Comparison of ENCODE assay signal across 18 cellular contexts in genomic region chr12:5232826-5233500, GRCh38.
DNase-seq lines count a peak whose midpoint lies in the region; ATAC-seq and TF ChIP-seq lines count a peak whose summit lies in the region.
"Had no signal": no experiment of that assay in that cellular context is flagged by ENCODE, and none has a peak within 500 bp of the region (broad histone marks: within the 10 kb centered on the region; RNA-seq: fewer than 3 reads in every experiment).

No MANE protein-coding gene starts in this region.

- H3K27me3 Mint-ChIP-seq in glutamatergic neuron (ENCODE audit: unreplicated experiment): peaks cover 4% of the 10 kb centered on the region
- peaks cover 10% of the 10 kb centered on the region for H3K27me3 Mint-ChIP-seq in activated CD4-positive, alpha-beta memory T cell treated with anti-CD3 and anti-CD28 coated beads for 36 hours

- TF ChIP-seq CTCF in IMR-90 (conservative IDR thresholded peaks at IDR 0.05; ENCODE audit: low read depth, low read length): no peak
- TF ChIP-seq CTCF in glutamatergic neuron (IDR thresholded peaks at IDR 0.05; ENCODE audit: partially characterized antibody, unreplicated experiment): no peak

- no peak overlapping the region for H2BK120ac ChIP-seq in IMR-90 (ENCODE audit: low read depth, low read length)

- DNase-seq in NCI-H82 (lab: John Stamatoyannopoulos, UW): peak; percentile 25
- no peak for DNase-seq in NCI-H82 treated with DMSO at 0.1 percent for 48 hours (lab: John Stamatoyannopoulos, UW; ENCODE audit: unreplicated experiment)
- no peak for DNase-seq in IMR-90
- peak; percentile 94 for DNase-seq in NCI-H69 (lab: John Stamatoyannopoulos, UW)
- peak; percentile 40 for DNase-seq in glutamatergic neuron
- DNase-seq in effector memory CD4-positive, alpha-beta T cell: no peak
- no peak for DNase-seq in NCI-H748 (lab: John Stamatoyannopoulos, UW; ENCODE audit: unreplicated experiment)
- DNase-seq in activated CD4-positive, alpha-beta memory T cell treated with anti-CD3 and anti-CD28 coated beads for 36 hours: no peak
- DNase-seq: 8988T; AML-193; Calu3; CD4-positive, CD25-positive, alpha-beta regulatory T cell; DMS 273 treated with DMSO at 0.1 percent for 48 hours; H9 had no signal

- H3K4me2 ChIP-seq in IMR-90 (ENCODE audit: low read depth, low read length): no peak overlapping the region
- H3K4me2 ChIP-seq: BLaER1 treated with 17β-estradiol and CSF1 and Interleukin-3, amounts not matched to agents 10 nM and 100 nM; GM23338 had no signal

- no peak overlapping the region for H2BK20ac ChIP-seq in IMR-90 (ENCODE audit: low read depth, low read length)

- H4K8ac ChIP-seq in IMR-90 (ENCODE audit: low read depth in 2 of 2, low read length in 2 of 2): no peak overlapping the region

- H3K4me3 Mint-ChIP-seq in glutamatergic neuron (ENCODE audit: unreplicated experiment): no peak overlapping the region
- no peak overlapping the region for H3K4me3 Mint-ChIP-seq in activated CD4-positive, alpha-beta memory T cell treated with anti-CD3 and anti-CD28 coated beads for 36 hours
- H3K4me3 Mint-ChIP-seq: CD4-positive, CD25-positive, alpha-beta regulatory T cell; GM23338; H9 had no signal

- intact Hi-C loops in IMR-90 (cut with micrococcal nuclease): no loop called here
- intact Hi-C loops in activated CD4-positive, alpha-beta memory T cell treated with anti-CD3 and anti-CD28 coated beads for 36 hours (cut with micrococcal nuclease): no loop called here

- no peak for TF ChIP-seq RAD21 in IMR-90 (IDR thresholded peaks at IDR 0.05; ENCODE audit: low read length)

- no peak for TF ChIP-seq POLR2A in IMR-90 (IDR thresholded peaks at IDR 0.05; ENCODE audit: low read depth, low read length)

- no peak overlapping the region for H2BK5ac ChIP-seq in IMR-90 (ENCODE audit: low read depth, low read length, poor library complexity, severe bottlenecking)

- H3K9ac ChIP-seq in IMR-90 (ENCODE audit: low read depth, low read length): no peak overlapping the region
- H3K9ac ChIP-seq: BLaER1 treated with 17β-estradiol and CSF1 and Interleukin-3, amounts not matched to agents 10 nM and 100 nM had no signal

- 0 out of 2 replicates have a peak, but pooled peaks cover 2% of the 10 kb centered on the region for H3K4me1 ChIP-seq in IMR-90 (ENCODE audit: control insufficient read depth, insufficient read depth, low read length)
- H3K4me1 ChIP-seq in effector memory CD4-positive, alpha-beta T cell (ENCODE audit: control insufficient read depth, insufficient read depth, low read length, poor library complexity, severe bottlenecking): no peaks in the 10 kb centered on the region

- WGBS in IMR-90 (ENCODE audit: extremely low coverage in 2 of 2, insufficient read length in 1 of 2), 2 experiments: 60% methylated on average over 1 of the region's 14 CpGs; no CpG with 5 or more reads in 1 of the 2 experiments

- H3K79me1 ChIP-seq in IMR-90 (ENCODE audit: low read depth in 1 of 2, low read length in 2 of 2): no peaks in the 10 kb centered on the region

- dilution Hi-C loops in IMR-90 (cut with HindIII; ENCODE audit: low sequenced_read_pairs, unreplicated experiment): no loop called here

- in situ Hi-C loops in IMR-90 (cut with MboI; ENCODE audit: low sequenced_read_pairs): no loop called here

- H4K5ac ChIP-seq in IMR-90 (ENCODE audit: low read depth, low read length): no peak overlapping the region

- no peak overlapping the region for H3K56ac ChIP-seq in IMR-90 (ENCODE audit: extremely low read depth, insufficient read depth, low read length)

- H3K9me3 ChIP-seq in IMR-90 (ENCODE audit: control insufficient read depth, insufficient read depth, low read length): no peaks in the 10 kb centered on the region
- H3K9me3 ChIP-seq in effector memory CD4-positive, alpha-beta T cell (ENCODE audit: control insufficient read depth, low read length): no peaks in the 10 kb centered on the region

- peaks cover 5% of the 10 kb centered on the region for H3K9me3 Mint-ChIP-seq in glutamatergic neuron (ENCODE audit: unreplicated experiment)
- peaks cover 5% of the 10 kb centered on the region for H3K9me3 Mint-ChIP-seq in activated CD4-positive, alpha-beta memory T cell treated with anti-CD3 and anti-CD28 coated beads for 36 hours

- no peaks in the 10 kb centered on the region for H4K20me1 ChIP-seq in IMR-90 (ENCODE audit: insufficient read depth, low read length)
- H4K20me1 ChIP-seq: BLaER1 treated with 17β-estradiol and CSF1 and Interleukin-3, amounts not matched to agents 10 nM and 100 nM had no signal

- no peaks in the 10 kb centered on the region for H3K4me1 Mint-ChIP-seq in glutamatergic neuron (ENCODE audit: low read depth, unreplicated experiment)
- no peaks in the 10 kb centered on the region for H3K4me1 Mint-ChIP-seq in activated CD4-positive, alpha-beta memory T cell treated with anti-CD3 and anti-CD28 coated beads for 36 hours (ENCODE audit: low read depth)
- H3K4me1 Mint-ChIP-seq: CD4-positive, CD25-positive, alpha-beta regulatory T cell; GM23338 had no signal

- no peak overlapping the region for H3K14ac ChIP-seq in IMR-90 (replicated peaks; ENCODE audit: low read depth, low read length)

- H2AFZ ChIP-seq in IMR-90 (replicated peaks; ENCODE audit: low read length, poor library complexity): peak overlapping the region; percentile 26
- H2AFZ ChIP-seq: GM23338 had no signal

- no peak overlapping the region for H3K18ac ChIP-seq in IMR-90 (ENCODE audit: low read depth, low read length)

- CTCF ChIA-PET in IMR-90 (lab: Yijun Ruan, JAX): no interaction called here
- CTCF ChIA-PET in activated CD4-positive, alpha-beta memory T cell treated with anti-CD3 and anti-CD28 coated beads for 36 hours (lab: Charles Lee): no interaction called here

- no peak overlapping the region for H3K27ac ChIP-seq in IMR-90 (ENCODE audit: insufficient read depth, low read length)
- no peak overlapping the region for H3K27ac ChIP-seq in effector memory CD4-positive, alpha-beta T cell (ENCODE audit: insufficient read depth, low read length, poor library complexity, severe bottlenecking)
- H3K27ac ChIP-seq: BLaER1 treated with 17β-estradiol and CSF1 and Interleukin-3, amounts not matched to agents 10 nM and 100 nM had no signal

- no peak overlapping the region for H3K4ac ChIP-seq in IMR-90 (ENCODE audit: low read depth, low read length)

- peaks cover 8% of the 10 kb centered on the region for H3K36me3 Mint-ChIP-seq in glutamatergic neuron (ENCODE audit: unreplicated experiment)
- H3K36me3 Mint-ChIP-seq in activated CD4-positive, alpha-beta memory T cell treated with anti-CD3 and anti-CD28 coated beads for 36 hours: no peaks in the 10 kb centered on the region
- H3K36me3 Mint-ChIP-seq: CD4-positive, CD25-positive, alpha-beta regulatory T cell had no signal

- POLR2A ChIA-PET in IMR-90 (lab: Charles Lee; ENCODE audit: unreplicated experiment): no interaction called here
- POLR2A ChIA-PET in activated CD4-positive, alpha-beta memory T cell treated with anti-CD3 and anti-CD28 coated beads for 36 hours (lab: Charles Lee): no interaction called here

- no peak overlapping the region for H2AK9ac ChIP-seq in IMR-90 (replicated peaks; ENCODE audit: low read depth, low read length, poor library complexity)

- no peak overlapping the region for H3K27ac Mint-ChIP-seq in glutamatergic neuron (ENCODE audit: unreplicated experiment)
- H3K27ac Mint-ChIP-seq in activated CD4-positive, alpha-beta memory T cell treated with anti-CD3 and anti-CD28 coated beads for 36 hours: no peak overlapping the region
- H3K27ac Mint-ChIP-seq: CD4-positive, CD25-positive, alpha-beta regulatory T cell; GM23338; H9 had no signal

- no TSS peak for BruUV-seq in IMR-90 (replicated peaks; lab: Mats Ljungman, UMichigan)

- H2AK5ac ChIP-seq in IMR-90 (ENCODE audit: low read depth, low read length): no peak overlapping the region

- H3K4me3 ChIP-seq in IMR-90 (ENCODE audit: insufficient read depth, low read depth, low read length): no peak overlapping the region
- H3K4me3 ChIP-seq in effector memory CD4-positive, alpha-beta T cell (ENCODE audit: insufficient read depth, low read depth, low read length, poor library complexity, severe bottlenecking): no peak overlapping the region
- H3K4me3 ChIP-seq: BLaER1 treated with 17β-estradiol and CSF1 and Interleukin-3, amounts not matched to agents 10 nM and 100 nM; GM12878; GM23338 had no signal

- H4K91ac ChIP-seq in IMR-90 (ENCODE audit: insufficient read depth, low read depth, low read length): no peak overlapping the region

- no peaks in the 10 kb centered on the region for H3K9me1 ChIP-seq in IMR-90 (ENCODE audit: insufficient read depth, low read length)

- no peak for ATAC-seq in IMR-90 (ENCODE audit: low read depth)
- ATAC-seq: GM12878, GM23338, HepG2 had no signal

- H3K27me3 ChIP-seq in IMR-90 (ENCODE audit: control insufficient read depth, insufficient read depth, low read length): peaks cover 4% of the 10 kb centered on the region
- no peaks in the 10 kb centered on the region for H3K27me3 ChIP-seq in effector memory CD4-positive, alpha-beta T cell (replicated peaks; ENCODE audit: control insufficient read depth, insufficient read depth, low read length, poor library complexity, severe bottlenecking)
- H3K27me3 ChIP-seq: BLaER1 treated with 17β-estradiol and CSF1 and Interleukin-3, amounts not matched to agents 10 nM and 100 nM had no signal

- H2BK15ac ChIP-seq in IMR-90 (ENCODE audit: low read depth, low read length): no peak overlapping the region

- H3K23ac ChIP-seq in IMR-90 (ENCODE audit: low read depth, low read length): no peak overlapping the region

- H3K36me3 ChIP-seq in IMR-90 (ENCODE audit: control insufficient read depth, insufficient read depth, low read length): no peaks in the 10 kb centered on the region
- no peaks in the 10 kb centered on the region for H3K36me3 ChIP-seq in effector memory CD4-positive, alpha-beta T cell (ENCODE audit: control insufficient read depth, insufficient read depth, low read length)
- H3K36me3 ChIP-seq: BLaER1 treated with 17β-estradiol and CSF1 and Interleukin-3, amounts not matched to agents 10 nM and 100 nM had no signal

TF ChIP-seq in IMR-90, 13 proteins besides CTCF, POLR2A, EP300 and RAD21 (continues in another document):
- no peak for TF ChIP-seq SMC3 (IDR thresholded peaks at IDR 0.05; ENCODE audit: low read depth, low read length)
- no peak for TF ChIP-seq RFX5 (IDR thresholded peaks at IDR 0.05; ENCODE audit: low read depth, low read length)
- TF ChIP-seq MXI1 (IDR thresholded peaks at IDR 0.05; ENCODE audit: borderline replicate concordance, low read depth, low read length): no peak
- no peak for TF ChIP-seq CHD1 (IDR thresholded peaks at IDR 0.05; ENCODE audit: low read depth, low read length)
- no peak for TF ChIP-seq ELK1 (IDR thresholded peaks at IDR 0.05; ENCODE audit: borderline replicate concordance, low read depth, low read length)
- TF ChIP-seq NFE2L2 (IDR thresholded peaks at IDR 0.05; ENCODE audit: low read depth, low read length): no peak

Comparison
In these comparisons a context has a peak if more than half of its experiments do, and no peak if none do; other contexts are left out.
1. DNase-seq: peak in NCI-H82 (single experiment), NCI-H69 (single experiment) and glutamatergic neuron (single experiment); none in NCI-H82 treated with DMSO at 0.1 percent for 48 hours (single experiment), IMR-90 (single experiment), effector memory CD4-positive, alpha-beta T cell (0 of 3), NCI-H748 (single experiment) and activated CD4-positive, alpha-beta memory T cell treated with anti-CD3 and anti-CD28 coated beads for 36 hours (single experiment).